In genomic region chr2:32702303-32703064, GRCh38 we compare ENCODE assay signal across 27 cellular contexts.
DNase-seq lines count a peak whose midpoint lies in the region; ATAC-seq, FAIRE-seq and TF ChIP-seq lines count a peak whose summit lies in the region.
"Had no signal": no experiment of that assay in that cellular context is flagged by ENCODE, and none has a peak within 500 bp of the region (broad histone marks: within the 10 kb centered on the region; RNA-seq: fewer than 3 reads in every experiment).

No MANE protein-coding gene starts in this region.

- in situ Hi-C loops in GM12878 (cut with MboI), result no loop called here

- H3K27ac ChIP-seq in GM23338 (ENCODE audit: low read depth) (no peak overlapping the region), GM12878 (ENCODE audit: control insufficient read depth, insufficient read depth) (peak overlapping the region; percentile 45), testis (peak overlapping the region; percentile 51 to 71)
- H3K27ac ChIP-seq: colonic mucosa, ovary, RWPE1, skin epidermis had no signal

- FAIRE-seq in GM12878 (lab: Jason Lieb, UNC), result no peak
- FAIRE-seq: astrocyte, GM12892, urothelium cell line had no signal

- H3F3A ChIP-seq in GM23338 (replicated peaks; ENCODE audit: low read depth), result no peaks in the 10 kb centered on the region

- H3K36me3 ChIP-seq in GM23338 (ENCODE audit: insufficient read depth), result no peaks in the 10 kb centered on the region
- peaks cover 0 to 3% of the 10 kb centered on the region in 2 experiments; a peak in 1 of 4 replicates for H3K36me3 ChIP-seq in GM12878 (ENCODE audit: control insufficient read depth in 2 of 2, insufficient read depth in 2 of 2, low read length in 1 of 2)
- H3K36me3 ChIP-seq in testis (ENCODE audit: low read depth, missing control alignments), result no peaks in the 10 kb centered on the region
- H3K36me3 ChIP-seq: colonic mucosa, ovary had no signal

- no peak overlapping the region for H2AFZ ChIP-seq in GM23338
- H2AFZ ChIP-seq in GM12878 (ENCODE audit: control insufficient read depth, low read depth, low read length), result no peak overlapping the region

- intact Hi-C loops in activated CD8-positive, alpha-beta T cell treated with anti-CD3 and anti-CD28 coated beads for 36 hours (cut with micrococcal nuclease), result no loop called here
- intact Hi-C loops in GM12878 (cut with micrococcal nuclease; ENCODE audit: unreplicated experiment) (no loop called here), testis (cut with DNase I; ENCODE audit: low total_unique reads) (no loop called here)

- 100% methylated on average over 5 of the region's 5 CpGs for WGBS in GM12878 (ENCODE audit: insufficient coverage, insufficient replicate concordance, low lambda C conversion rate, missing lambda C conversion rate)
- WGBS in testis, 2 donors, result 53 to 69% methylated on average over 5 of the region's 5 CpGs

- H3K27me3 ChIP-seq in GM23338 (ENCODE audit: insufficient read depth) (no peaks in the 10 kb centered on the region), GM12878 (replicated peaks in 1 of 2; ENCODE audit: control insufficient read depth in 2 of 2, insufficient read depth in 2 of 2, low read length in 1 of 2) (no peaks in the 10 kb centered on the region), testis (no peaks in the 10 kb centered on the region)
- H3K27me3 ChIP-seq: colonic mucosa, ovary had no signal

- peak overlapping the region; percentile 59 for H3K27ac Mint-ChIP-seq in activated CD8-positive, alpha-beta T cell treated with anti-CD3 and anti-CD28 coated beads for 36 hours
- no peak overlapping the region for H3K27ac Mint-ChIP-seq in activated CD8-positive, alpha-beta T cell treated with anti-CD3 and anti-CD28 coated beads, Interleukin-2, amount 10 ng/mL, durations not matched to agents 7 days and 5 days
- H3K27ac Mint-ChIP-seq in GM23338, result peak overlapping the region; percentile 38; the same call in 1 of the 2 replicates
- H3K27ac Mint-ChIP-seq: activated naive CD8-positive, alpha-beta T cell treated with anti-CD3 and anti-CD28 coated beads for 36 hours; memory B cell; nephron had no signal

- TF ChIP-seq RAD21 in GM12878 (IDR thresholded peaks at IDR 0.05; ENCODE audit: insufficient read depth, low read depth, low read length), result no peak

- DNase-seq in activated CD8-positive, alpha-beta T cell treated with anti-CD3 and anti-CD28 coated beads for 36 hours, result no peak
- DNase-seq in activated CD8-positive, alpha-beta T cell treated with anti-CD3 and anti-CD28 coated beads, Interleukin-2, amount 10 ng/mL, durations not matched to agents 7 days and 5 days, result no peak
- DNase-seq in GM23338 (ENCODE audit: low spot score), result no peak
- DNase-seq in GM12878 (ENCODE audit: low read depth, low spot score), result no peak
- DNase-seq in testis, result no peak
- DNase-seq in GM10266 (ENCODE audit: extremely low spot score), result no peak
- DNase-seq in HPDE6-E6E7 (ENCODE audit: extremely low spot score), result no peak
- DNase-seq: activated CD4-positive, alpha-beta T cell treated with anti-CD3 and anti-CD28 coated beads, Interleukin-2, amount 50 U/mL, for 48 hours; activated naive CD8-positive, alpha-beta T cell treated with anti-CD3 and anti-CD28 coated beads for 36 hours; AML-193; CD4-positive, alpha-beta memory T cell; colonic mucosa; effector CD4-positive, alpha-beta T cell; EL; NCI-H1048; NCI-H1694; ovary; stimulated activated naive CD8-positive, alpha-beta T cell treated with anti-CD3 and anti-CD28 coated beads, Interleukin-15, Interleukin-2, amounts not matched to agents 100 U/mL and 50 U/mL, for 24 hours had no signal

- H4K20me1 ChIP-seq in GM23338 (replicated peaks; ENCODE audit: insufficient read depth), result no peaks in the 10 kb centered on the region
- H4K20me1 ChIP-seq in GM12878 (ENCODE audit: control insufficient read depth, insufficient read depth), result no peaks in the 10 kb centered on the region

- POLR2A ChIA-PET in activated CD8-positive, alpha-beta T cell treated with anti-CD3 and anti-CD28 coated beads for 36 hours (lab: Charles Lee), result interaction anchor here (0.5 kb wide), 1 partner anchor 753 kb away, joined by 3 read pairs; no protein-coding TSS in a partner anchor
- POLR2A ChIA-PET in activated CD8-positive, alpha-beta T cell treated with anti-CD3 and anti-CD28 coated beads, Interleukin-2, amount 10 ng/mL, durations not matched to agents 7 days and 5 days (lab: Charles Lee), result no interaction called here
- POLR2A ChIA-PET in GM12878 (lab: Charles Lee), result interaction anchor here (0.5 to 0.6 kb wide), 2 partner anchors 15 to 62 kb away, joined by 3 read pairs; no protein-coding TSS in a partner anchor

- no peaks in the 10 kb centered on the region for H3K9me3 Mint-ChIP-seq in activated CD8-positive, alpha-beta T cell treated with anti-CD3 and anti-CD28 coated beads for 36 hours
- H3K9me3 Mint-ChIP-seq in activated CD8-positive, alpha-beta T cell treated with anti-CD3 and anti-CD28 coated beads, Interleukin-2, amount 10 ng/mL, durations not matched to agents 7 days and 5 days (ENCODE audit: insufficient read depth), result no peaks in the 10 kb centered on the region
- no peaks in the 10 kb centered on the region for H3K9me3 Mint-ChIP-seq in GM23338
- H3K9me3 Mint-ChIP-seq: activated naive CD8-positive, alpha-beta T cell treated with anti-CD3 and anti-CD28 coated beads for 36 hours; CD4-positive, alpha-beta memory T cell; memory B cell; nephron had no signal

- no peaks in the 10 kb centered on the region for H3K9me2 ChIP-seq in GM23338 (ENCODE audit: insufficient read depth)

- H3K4me2 ChIP-seq in GM23338 (no peak overlapping the region), GM12878 (ENCODE audit: control insufficient read depth, insufficient read depth) (0 out of 2 replicates have a peak overlapping the region, but pooled peaks have one; percentile 4)

- peaks cover 4% of the 10 kb centered on the region for H3K4me1 Mint-ChIP-seq in activated CD8-positive, alpha-beta T cell treated with anti-CD3 and anti-CD28 coated beads for 36 hours (ENCODE audit: low read depth)
- H3K4me1 Mint-ChIP-seq in activated CD8-positive, alpha-beta T cell treated with anti-CD3 and anti-CD28 coated beads, Interleukin-2, amount 10 ng/mL, durations not matched to agents 7 days and 5 days (ENCODE audit: low read depth), result peaks cover 13% of the 10 kb centered on the region
- peaks cover 11% of the 10 kb centered on the region; the same call in 2 of the 3 replicates for H3K4me1 Mint-ChIP-seq in GM23338
- H3K4me1 Mint-ChIP-seq: memory B cell, nephron had no signal

- CTCF ChIA-PET in activated CD8-positive, alpha-beta T cell treated with anti-CD3 and anti-CD28 coated beads for 36 hours (lab: Charles Lee), result no interaction called here
- CTCF ChIA-PET in activated CD8-positive, alpha-beta T cell treated with anti-CD3 and anti-CD28 coated beads, Interleukin-2, amount 10 ng/mL, durations not matched to agents 7 days and 5 days (lab: Charles Lee), result no interaction called here
- CTCF ChIA-PET in GM12878 (lab: Yijun Ruan, JAX), result no interaction called here

- H3K9ac ChIP-seq in GM12878 (ENCODE audit: control insufficient read depth, insufficient read depth, low read length), result no peak overlapping the region

- H3K4me3 ChIP-seq in GM23338 (no peak overlapping the region), GM12878 (no peak overlapping the region), testis (no peak overlapping the region)
- H3K4me3 ChIP-seq: colonic mucosa, ovary, skin epidermis had no signal

- RAD21 ChIA-PET in GM12878 (lab: Charles Lee; ENCODE audit: unreplicated experiment), result interaction anchor here (0.6 kb wide), 1 partner anchor 123 kb away, joined by 3 read pairs; no protein-coding TSS in a partner anchor

- TF ChIP-seq EP300 in GM12878 (IDR thresholded peaks at IDR 0.05; ENCODE audit: borderline replicate concordance in 1 of 2, control insufficient read depth in 1 of 2, low read depth in 2 of 2, low read length in 2 of 2), result no peak

- H3K36me3 Mint-ChIP-seq in activated CD8-positive, alpha-beta T cell treated with anti-CD3 and anti-CD28 coated beads for 36 hours (ENCODE audit: low read depth), result peaks cover 19% of the 10 kb centered on the region
- H3K36me3 Mint-ChIP-seq in activated CD8-positive, alpha-beta T cell treated with anti-CD3 and anti-CD28 coated beads, Interleukin-2, amount 10 ng/mL, durations not matched to agents 7 days and 5 days (ENCODE audit: low read depth), result peaks cover 13% of the 10 kb centered on the region
- H3K36me3 Mint-ChIP-seq in GM23338 (ENCODE audit: low read depth), result no peaks in the 10 kb centered on the region; the same call in 2 of the 3 replicates

- TF ChIP-seq CTCF in activated CD8-positive, alpha-beta T cell treated with anti-CD3 and anti-CD28 coated beads for 36 hours (IDR thresholded peaks at IDR 0.05), result no peak
- TF ChIP-seq CTCF in GM23338 (conservative IDR thresholded peaks at IDR 0.05; ENCODE audit: low read depth in 2 of 2), result no peak
- no peak for TF ChIP-seq CTCF in GM12878 (IDR thresholded peaks at IDR 0.05 in 2 of 3, conservative IDR thresholded peaks at IDR 0.05 in 1 of 3; ENCODE audit: control insufficient read depth in 2 of 3, extremely low read depth in 1 of 3, insufficient read depth in 1 of 3, low read depth in 3 of 3, low read length in 3 of 3)
- TF ChIP-seq CTCF in testis (IDR thresholded peaks at IDR 0.05), result no peak
- TF ChIP-seq CTCF in GM10266 (IDR thresholded peaks at IDR 0.05; ENCODE audit: control insufficient read depth, insufficient read depth, low read depth, missing control alignments), result no peak

- H3K79me2 ChIP-seq in GM23338 (replicated peaks; ENCODE audit: insufficient read depth), result no peaks in the 10 kb centered on the region
- H3K79me2 ChIP-seq in GM12878 (ENCODE audit: control insufficient read depth, insufficient read depth, low read length), result no peaks in the 10 kb centered on the region

- SMC1A ChIA-PET in GM12878 (lab: Charles Lee; ENCODE audit: uncharacterized antibody, unreplicated experiment), result no interaction called here

- H3K27me3 Mint-ChIP-seq in activated CD8-positive, alpha-beta T cell treated with anti-CD3 and anti-CD28 coated beads for 36 hours, result no peaks in the 10 kb centered on the region
- no peaks in the 10 kb centered on the region for H3K27me3 Mint-ChIP-seq in activated CD8-positive, alpha-beta T cell treated with anti-CD3 and anti-CD28 coated beads, Interleukin-2, amount 10 ng/mL, durations not matched to agents 7 days and 5 days (ENCODE audit: low read depth)
- peaks cover 2% of the 10 kb centered on the region for H3K27me3 Mint-ChIP-seq in GM23338 (ENCODE audit: insufficient read depth, low read depth, poor library complexity)
- H3K27me3 Mint-ChIP-seq: activated naive CD8-positive, alpha-beta T cell treated with anti-CD3 and anti-CD28 coated beads for 36 hours; CD4-positive, alpha-beta memory T cell; memory B cell had no signal

- ATAC-seq in activated CD8-positive, alpha-beta T cell treated with anti-CD3 and anti-CD28 coated beads for 36 hours, result no peak
- ATAC-seq in activated CD8-positive, alpha-beta T cell treated with anti-CD3 and anti-CD28 coated beads, Interleukin-2, amount 10 ng/mL, durations not matched to agents 7 days and 5 days, result no peak
- ATAC-seq in GM23338 (no peak), GM12878 (peak; percentile 59), GM18502 (IDR thresholded peaks at IDR 0.05; ENCODE audit: poor library complexity, unreplicated experiment) (no peak)
- ATAC-seq: left lobe of liver; stimulated activated naive CD8-positive, alpha-beta T cell treated with anti-CD3 and anti-CD28 coated beads, Interleukin-15, Interleukin-2, amounts not matched to agents 100 U/mL and 50 U/mL, for 24 hours had no signal

- BruUV-seq in GM12878 (replicated peaks; lab: Mats Ljungman, UMichigan), result no TSS peak

- H3K4me3 Mint-ChIP-seq in activated CD8-positive, alpha-beta T cell treated with anti-CD3 and anti-CD28 coated beads for 36 hours, result no peak overlapping the region
- H3K4me3 Mint-ChIP-seq in activated CD8-positive, alpha-beta T cell treated with anti-CD3 and anti-CD28 coated beads, Interleukin-2, amount 10 ng/mL, durations not matched to agents 7 days and 5 days, result no peak overlapping the region
- H3K4me3 Mint-ChIP-seq in GM23338, result no peak overlapping the region
- H3K4me3 Mint-ChIP-seq: activated naive CD8-positive, alpha-beta T cell treated with anti-CD3 and anti-CD28 coated beads for 36 hours; memory B cell; nephron had no signal

- H3K4me1 ChIP-seq in GM23338 (ENCODE audit: insufficient read depth), result no peaks in the 10 kb centered on the region
- H3K4me1 ChIP-seq in GM12878 (ENCODE audit: control insufficient read depth, insufficient read depth, low read length), result no peaks in the 10 kb centered on the region
- peaks cover 3% of the 10 kb centered on the region for H3K4me1 ChIP-seq in testis
- H3K4me1 ChIP-seq: colonic mucosa had no signal

- H3K9me3 ChIP-seq in GM12878 (replicated peaks; ENCODE audit: control insufficient read depth, insufficient read depth, low read length) (no peaks in the 10 kb centered on the region), testis (no peaks in the 10 kb centered on the region)
- H3K9me3 ChIP-seq: colonic mucosa, ovary had no signal

- no peak for TF ChIP-seq POLR2A in GM12878 (IDR thresholded peaks at IDR 0.05; ENCODE audit: low read depth, low read length)
- TF ChIP-seq POLR2A in testis (IDR thresholded peaks at IDR 0.05), result no peak
